ENCODE assay signal across 1 cellular context in genomic region chr7:147658392-147658791, GRCh38.
TF ChIP-seq lines count a peak whose summit lies in the region.

No MANE protein-coding gene starts in this region.

TF ChIP-seq in WTC11, 78 proteins besides CTCF, POLR2A, EP300 and RAD21 (continued from another document):
- TF ChIP-seq USF2 (CRISPR knock-in tag; IDR thresholded peaks at IDR 0.05), result no peak
- TF ChIP-seq TP53 (CRISPR knock-in tag; IDR thresholded peaks at IDR 0.05), result no peak
- no peak for TF ChIP-seq SP1 (CRISPR knock-in tag; conservative IDR thresholded peaks at IDR 0.05)
- TF ChIP-seq ZBTB21 (CRISPR knock-in tag; IDR thresholded peaks at IDR 0.05; ENCODE audit: borderline replicate concordance), result no peak
- TF ChIP-seq JUN (CRISPR knock-in tag; IDR thresholded peaks at IDR 0.05), result no peak
- no peak for TF ChIP-seq ZNF263 (CRISPR knock-in tag; IDR thresholded peaks at IDR 0.05; ENCODE audit: low read depth)
- no peak for TF ChIP-seq IRF1 (CRISPR knock-in tag; IDR thresholded peaks at IDR 0.05)
- TF ChIP-seq EMX1 (CRISPR knock-in tag; IDR thresholded peaks at IDR 0.05), result no peak
- no peak for TF ChIP-seq SMAD4 (CRISPR knock-in tag; IDR thresholded peaks at IDR 0.05)
- TF ChIP-seq ATF3 (CRISPR knock-in tag; conservative IDR thresholded peaks at IDR 0.05), result no peak
- TF ChIP-seq NR1H2 (CRISPR knock-in tag; IDR thresholded peaks at IDR 0.05), result no peak
